In the genomic region with DNA sequence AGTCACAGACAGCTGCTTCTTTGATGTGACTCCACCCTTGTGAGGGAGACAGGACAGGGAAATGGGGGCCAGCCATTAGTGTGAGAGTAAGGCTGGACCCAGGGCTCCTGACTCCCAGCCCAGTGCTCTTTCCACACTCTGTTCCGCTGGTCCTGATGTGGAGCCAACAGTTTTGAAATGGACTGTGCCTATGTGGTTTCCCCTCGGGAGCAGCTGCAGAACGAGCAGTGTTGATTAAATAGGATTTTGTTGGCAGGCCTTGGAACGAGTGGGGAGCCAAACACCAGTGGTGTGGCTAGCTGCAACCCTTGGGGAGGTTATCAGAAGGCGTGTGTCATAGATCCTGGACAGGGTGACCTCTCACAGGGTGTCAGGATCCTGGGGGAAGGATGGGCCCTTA, we compare ENCODE assay signal across 21 cellular contexts.
DNase-seq lines count a peak whose midpoint lies in the region; ATAC-seq and TF ChIP-seq lines count a peak whose summit lies in the region.
"Had no signal": no experiment of that assay in that cellular context is flagged by ENCODE, and none has a peak within 500 bp of the region (broad histone marks: within the 10 kb centered on the region; RNA-seq: fewer than 3 reads in every experiment).

No MANE protein-coding gene starts in this region.

- H3K27me3 ChIP-seq in left ventricle myocardium inferior (ENCODE audit: low read depth) (peaks cover 6% of the 10 kb centered on the region), trophoblast cell (ENCODE audit: insufficient read depth, low read length) (no peaks in the 10 kb centered on the region), tibial nerve (no peaks in the 10 kb centered on the region)
- H3K27me3 ChIP-seq: neural progenitor cell had no signal

- H3K4ac ChIP-seq in trophoblast cell (ENCODE audit: low read depth, low read length), result no peak overlapping the region

- no peaks in the 10 kb centered on the region for H3K79me2 ChIP-seq in trophoblast cell (ENCODE audit: control insufficient read depth, insufficient read depth, low read length, poor library complexity)

- no peak overlapping the region for H2AK5ac ChIP-seq in trophoblast cell (ENCODE audit: low read length)

- H3K4me2 ChIP-seq in trophoblast cell (ENCODE audit: low read length), result no peak overlapping the region
- H3K4me2 ChIP-seq: neural progenitor cell had no signal

- CTCF ChIA-PET in activated CD4-positive, alpha-beta T cell treated with anti-CD3 and anti-CD28 coated beads, Interleukin-2, amount 10 ng/mL, durations not matched to agents 7 days and 5 days (lab: Charles Lee), result no interaction called here

- TF ChIP-seq CTCF in left ventricle myocardium inferior (IDR thresholded peaks at IDR 0.05; ENCODE audit: borderline replicate concordance) (no peak), tibial nerve (IDR thresholded peaks at IDR 0.05) (no peak)

- H3K23ac ChIP-seq in trophoblast cell (ENCODE audit: low read length), result no peak overlapping the region

- no peaks in the 10 kb centered on the region for H3K36me3 Mint-ChIP-seq in activated CD4-positive, alpha-beta T cell treated with anti-CD3 and anti-CD28 coated beads, Interleukin-2, amount 10 ng/mL, durations not matched to agents 7 days and 5 days (ENCODE audit: low read depth)
- H3K36me3 Mint-ChIP-seq: CD4-positive, CD25-positive, alpha-beta regulatory T cell; neural progenitor cell; T-cell had no signal

- TF ChIP-seq EP300 in tibial nerve (IDR thresholded peaks at IDR 0.05), result peak in 1 of 2 donors; percentile 28

- H2BK5ac ChIP-seq in trophoblast cell (ENCODE audit: low read depth, low read length, poor library complexity), result no peak overlapping the region

- no peak overlapping the region for H2BK120ac ChIP-seq in trophoblast cell (ENCODE audit: insufficient read depth, low read length, poor library complexity)

- H3K27ac ChIP-seq in left ventricle myocardium inferior (replicated peaks), result peak overlapping the region; percentile 61
- peak overlapping the region; percentile 9 for H3K27ac ChIP-seq in trophoblast cell (ENCODE audit: low read depth, low read length)
- peak overlapping the region in 3 of 4 donors; percentile 27 to 74 (median 70) for H3K27ac ChIP-seq in tibial nerve
- H3K27ac ChIP-seq: neural progenitor cell had no signal

- H4K8ac ChIP-seq in trophoblast cell (ENCODE audit: low read depth, low read length), result no peak overlapping the region

- no peak overlapping the region for H3K14ac ChIP-seq in trophoblast cell (ENCODE audit: low read length)

- no peak overlapping the region for H4K12ac ChIP-seq in trophoblast cell (ENCODE audit: low read depth, low read length)

- H3K4me3 Mint-ChIP-seq in activated CD4-positive, alpha-beta T cell treated with anti-CD3 and anti-CD28 coated beads, Interleukin-2, amount 10 ng/mL, durations not matched to agents 7 days and 5 days, result no peak overlapping the region
- H3K4me3 Mint-ChIP-seq: CD4-positive, CD25-positive, alpha-beta regulatory T cell; central memory CD8-positive, alpha-beta T cell; neural progenitor cell; T-cell had no signal

- DNase-seq in ecto neural progenitor cell (ENCODE audit: low spot score), result peak; percentile 20
- DNase-seq in left ventricle myocardium inferior, result peak; percentile 29
- no peak for DNase-seq in trophoblast cell
- peak in 1 of 2 donors; percentile 43 for DNase-seq in tibial nerve (ENCODE audit: low spot score in 2 of 2)
- no peak for DNase-seq in activated CD4-positive, alpha-beta T cell treated with anti-CD3 and anti-CD28 coated beads, Interleukin-2, amount 10 ng/mL, durations not matched to agents 7 days and 5 days
- DNase-seq in COR-L47 (lab: John Stamatoyannopoulos, UW), result no peak
- DNase-seq: activated gamma-delta T cell treated with Interleukin-2 at 50 U/mL for 16 hours; activated T-cell treated with anti-CD3 and anti-CD28 coated beads for 4 hours; CD4-positive, CD25-positive, alpha-beta regulatory T cell; glutamatergic neuron; KBM-7; MV-4-11; NCI-H187; NCI-H69; SIG-M5; stimulated activated CD4-positive, alpha-beta T cell treated with anti-CD3 and anti-CD28 coated beads, Interleukin-15, amount 100 ng/mL, for 24 hours; T-cell had no signal

- H3K4me1 Mint-ChIP-seq in activated CD4-positive, alpha-beta T cell treated with anti-CD3 and anti-CD28 coated beads, Interleukin-2, amount 10 ng/mL, durations not matched to agents 7 days and 5 days, result no peaks in the 10 kb centered on the region
- H3K4me1 Mint-ChIP-seq: CD4-positive, CD25-positive, alpha-beta regulatory T cell; central memory CD8-positive, alpha-beta T cell; T-cell had no signal

- intact Hi-C loops in left ventricle myocardium inferior (cut with micrococcal nuclease), result no loop called here

- no peak overlapping the region for H2BK12ac ChIP-seq in trophoblast cell (ENCODE audit: low read length)

- WGBS in trophoblast cell (ENCODE audit: extremely low coverage, insufficient coverage, insufficient read length), result no CpG with 5 or more reads among the region's 5 CpGs
- 53 to 58% methylated on average over 4 to 5 of the region's 5 CpGs for WGBS in tibial nerve, 2 donors

- H3K27me3 Mint-ChIP-seq in activated CD4-positive, alpha-beta T cell treated with anti-CD3 and anti-CD28 coated beads, Interleukin-2, amount 10 ng/mL, durations not matched to agents 7 days and 5 days, result peaks cover 23% of the 10 kb centered on the region

- no peaks in the 10 kb centered on the region for H3K9me3 ChIP-seq in left ventricle myocardium inferior (replicated peaks)
- no peaks in the 10 kb centered on the region for H3K9me3 ChIP-seq in trophoblast cell (ENCODE audit: insufficient read depth, low read depth, low read length)
- no peaks in the 10 kb centered on the region for H3K9me3 ChIP-seq in tibial nerve

- H3K18ac ChIP-seq in trophoblast cell (ENCODE audit: low read length), result no peak overlapping the region

- no peaks in the 10 kb centered on the region for H3K9me3 Mint-ChIP-seq in activated CD4-positive, alpha-beta T cell treated with anti-CD3 and anti-CD28 coated beads, Interleukin-2, amount 10 ng/mL, durations not matched to agents 7 days and 5 days
- H3K9me3 Mint-ChIP-seq: central memory CD8-positive, alpha-beta T cell; neural progenitor cell; T-cell had no signal

- no peak overlapping the region for H3K27ac Mint-ChIP-seq in activated CD4-positive, alpha-beta T cell treated with anti-CD3 and anti-CD28 coated beads, Interleukin-2, amount 10 ng/mL, durations not matched to agents 7 days and 5 days
- H3K27ac Mint-ChIP-seq: neural progenitor cell, T-cell had no signal

- ATAC-seq in GM18873 (IDR thresholded peaks at IDR 0.05; ENCODE audit: low FRiP score, unreplicated experiment) (no peak), HG03135 (IDR thresholded peaks at IDR 0.05; ENCODE audit: unreplicated experiment) (no peak)
- ATAC-seq: T-cell had no signal

- H4K91ac ChIP-seq in trophoblast cell (ENCODE audit: low read depth, low read length), result peak overlapping the region; percentile 42

- POLR2A ChIA-PET in activated CD4-positive, alpha-beta T cell treated with anti-CD3 and anti-CD28 coated beads, Interleukin-2, amount 10 ng/mL, durations not matched to agents 7 days and 5 days (lab: Charles Lee), result no interaction called here

- H3K79me1 ChIP-seq in trophoblast cell (ENCODE audit: low read length), result peaks cover 7% of the 10 kb centered on the region

- H3K36me3 ChIP-seq in left ventricle myocardium inferior, result no peaks in the 10 kb centered on the region
- no peaks in the 10 kb centered on the region for H3K36me3 ChIP-seq in trophoblast cell (ENCODE audit: control insufficient read depth in 1 of 2, insufficient read depth in 2 of 2, low read length in 2 of 2)
- H3K36me3 ChIP-seq in tibial nerve, result no peaks in the 10 kb centered on the region
- H3K36me3 ChIP-seq: neural progenitor cell had no signal

- H3K4me1 ChIP-seq in left ventricle myocardium inferior (peaks cover 16% of the 10 kb centered on the region), trophoblast cell (ENCODE audit: control insufficient read depth in 1 of 2, insufficient read depth in 2 of 2, low read length in 2 of 2) (peaks cover 15 to 18% of the 10 kb centered on the region in 2 experiments), tibial nerve (peaks cover 0 to 44% (median 10%) of the 10 kb centered on the region in 4 donors)

- H3K4me3 ChIP-seq in left ventricle myocardium inferior (no peak overlapping the region), trophoblast cell (ENCODE audit: low read depth, low read length) (no peak overlapping the region), tibial nerve (no peak overlapping the region)
- H3K4me3 ChIP-seq: neural progenitor cell had no signal

- no peak overlapping the region for H2AFZ ChIP-seq in trophoblast cell (ENCODE audit: insufficient read depth, low read length, poor library complexity)
- H2AFZ ChIP-seq: neural progenitor cell had no signal

- H3K9ac ChIP-seq in trophoblast cell (ENCODE audit: low read length), result no peak overlapping the region
- H3K9ac ChIP-seq: neural progenitor cell had no signal

- no peak for TF ChIP-seq POLR2A in tibial nerve (IDR thresholded peaks at IDR 0.05)

Comparison
In these comparisons a context has a peak if more than half of its experiments do, and no peak if none do; other contexts are left out.
1. DNase-seq: peak in ecto neural progenitor cell (single experiment) and left ventricle myocardium inferior (single experiment); none in trophoblast cell (0 of 2), activated CD4-positive, alpha-beta T cell treated with anti-CD3 and anti-CD28 coated beads, Interleukin-2, amount 10 ng/mL, durations not matched to agents 7 days and 5 days (single experiment) and COR-L47 (single experiment).
2. H3K27ac ChIP-seq: peak in every context shown above with its lines; median percentile 70 in tibial nerve; 61 in left ventricle myocardium inferior; 9 in trophoblast cell.